In genomic region chr16:4784444-4784987, GRCh38 we compare ENCODE assay signal across 6 cellular contexts. TPM values are rescaled to one million over a fixed set of nuclear protein-coding genes. Genes with fewer than 3 reads are reported as not detected.
"Had no signal": no experiment of that assay in that cellular context is flagged by ENCODE, and none has a peak within 500 bp of the region (broad histone marks: within the 10 kb centered on the region; RNA-seq: fewer than 3 reads in every experiment).

No MANE protein-coding gene starts in this region.

RNA-seq across cellular contexts. Expression of gene SEPTIN12, which starts 3.6 kb away (rescaled TPM):
- total RNA-seq: NCI-H460, PC-9, Peyer's patch, Right ventricle myocardium inferior, RPMI7951, SJCRH30 had no signal

RNA-seq across cellular contexts. Expression of gene SMIM22, which starts 10.7 kb away (rescaled TPM):
- total RNA-seq: NCI-H460, Right ventricle myocardium inferior, RPMI7951, SJCRH30 had no signal

RNA-seq across cellular contexts. Expression of gene DNAAF8, which starts 50.2 kb away (rescaled TPM):
- total RNA-seq: Peyer's patch had no signal
